18 cellular contexts compared by ENCODE assay signal in the genomic region with DNA sequence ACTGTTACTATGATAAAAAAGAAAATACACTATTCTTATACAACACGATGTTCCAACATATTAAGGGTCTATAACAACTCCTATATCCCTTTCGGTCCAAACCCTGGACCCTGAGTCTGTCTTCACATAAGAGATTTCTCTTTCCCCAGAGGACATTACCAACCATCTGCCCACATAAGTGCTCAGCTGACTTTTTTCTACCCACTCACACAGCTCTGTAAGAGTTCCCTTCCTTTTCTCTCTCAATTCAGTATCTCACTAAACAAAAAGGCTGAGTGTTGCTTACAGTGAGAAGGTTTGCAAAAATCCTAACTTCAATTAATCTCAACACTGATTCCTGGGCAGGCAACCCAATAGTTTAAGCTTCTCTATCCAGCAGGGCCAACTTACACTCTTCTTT. TPM values are rescaled to one million over a fixed set of nuclear protein-coding genes. Genes with fewer than 3 reads are reported as not detected.
A peak's percentile ranks its signal among the peaks of the same experiment; 100 is the strongest.
DNase-seq lines count a peak whose midpoint lies in the region; ATAC-seq and TF ChIP-seq lines count a peak whose summit lies in the region.
"Had no signal": no experiment of that assay in that cellular context is flagged by ENCODE, and none has a peak within 500 bp of the region (broad histone marks: within the 10 kb centered on the region; RNA-seq: fewer than 3 reads in every experiment).

No MANE protein-coding gene starts in this region.

- H3K36me3 ChIP-seq in mesenchymal stem cell (ENCODE audit: control insufficient read depth in 1 of 2, insufficient read depth in 2 of 2, low read depth in 1 of 2, low read length in 2 of 2) (peaks cover 8 to 56% of the 10 kb centered on the region in 2 experiments), vagina (peaks cover 0 to 11% of the 10 kb centered on the region in 2 donors)

- no peak overlapping the region for H4K8ac ChIP-seq in mesenchymal stem cell (ENCODE audit: low read length)

- H3K27ac ChIP-seq in mesenchymal stem cell (ENCODE audit: low read length, poor library complexity, severe bottlenecking) (no peak overlapping the region), vagina (peak overlapping the region; percentile 88)

- H3K4me2 ChIP-seq in mesenchymal stem cell (ENCODE audit: low read length, poor library complexity, severe bottlenecking): no peak overlapping the region

- H3K79me1 ChIP-seq in mesenchymal stem cell (replicated peaks; ENCODE audit: low read length, poor library complexity, severe bottlenecking): peaks cover 29% of the 10 kb centered on the region

- no peak overlapping the region for H3K4me3 ChIP-seq in mesenchymal stem cell (ENCODE audit: insufficient read depth in 1 of 2, low read depth in 1 of 2, low read length in 2 of 2)
- H3K4me3 ChIP-seq in vagina: no peak overlapping the region
- H3K4me3 ChIP-seq: HAP-1 had no signal

- H3K23ac ChIP-seq in mesenchymal stem cell (ENCODE audit: low read length in 2 of 2): no peak overlapping the region

- no peak for TF ChIP-seq CTCF in vagina (IDR thresholded peaks at IDR 0.05)

- no peak for TF ChIP-seq POLR2A in vagina (IDR thresholded peaks at IDR 0.05)

- intact Hi-C loops in vagina (cut with DNase I): no loop called here

- H2BK12ac ChIP-seq in mesenchymal stem cell (ENCODE audit: low read length in 2 of 2): no peak overlapping the region

- H3K9ac ChIP-seq in mesenchymal stem cell (ENCODE audit: low read length): peak overlapping the region; percentile 48

- no peak overlapping the region for H3K4ac ChIP-seq in mesenchymal stem cell (ENCODE audit: low read depth in 1 of 2, low read length in 2 of 2)

- WGBS in mesenchymal stem cell: 97% methylated on average over 2 of the region's 2 CpGs

- H3K4me1 ChIP-seq in mesenchymal stem cell (ENCODE audit: control insufficient read depth, insufficient read depth, low read depth, low read length) (peaks cover 17% of the 10 kb centered on the region), vagina (peaks cover 53% of the 10 kb centered on the region)

- no peak overlapping the region for H2BK15ac ChIP-seq in mesenchymal stem cell (ENCODE audit: low read depth, poor library complexity, severe bottlenecking)

- H2BK120ac ChIP-seq in mesenchymal stem cell (ENCODE audit: low read depth, low read length): no peak overlapping the region

- H3K14ac ChIP-seq in mesenchymal stem cell (ENCODE audit: low read length in 2 of 2): no peak overlapping the region

- ATAC-seq in GM19035 (IDR thresholded peaks at IDR 0.05; ENCODE audit: unreplicated experiment): no peak
- ATAC-seq: PC-3 had no signal

- in situ Hi-C loops in SK-MEL-5 (cut with HindIII; ENCODE audit: low pct_unique_long_range_greater_than_20kb, low sequenced_read_pairs): no loop called here

- H3K18ac ChIP-seq in mesenchymal stem cell (ENCODE audit: low read depth in 1 of 2, low read length in 2 of 2): peak overlapping the region in 1 of 2 experiments; percentile 79

- no peak overlapping the region for H4K91ac ChIP-seq in mesenchymal stem cell (ENCODE audit: low read length)

- DNase-seq in DMS 273 treated with DMSO at 0.1 percent for 48 hours (lab: John Stamatoyannopoulos, UW) (peak; percentile 48), SK-MEL-5 (ENCODE audit: low read depth, low spot score) (peak; percentile 13), mesenchymal stem cell (no peak), vagina (ENCODE audit: extremely low spot score in 2 of 2) (no peak), NCI-H2227 treated with DMSO at 0.1 percent for 48 hours (lab: John Stamatoyannopoulos, UW) (no peak)
- DNase-seq in activated CD4-positive, alpha-beta T cell treated with anti-CD3 and anti-CD28 coated beads for 1 hour: no peak
- DNase-seq: AML-193, COR-L47, GF-D8, KBM-7, NCI-H1105 treated with DMSO at 0.1 percent for 48 hours, NCI-H1694, NCI-H2081 treated with DMSO at 0.1 percent for 48 hours, NCI-H510A treated with DMSO at 0.1 percent for 48 hours, NCI-H774, PC-3 had no signal

- H2AFZ ChIP-seq in mesenchymal stem cell (ENCODE audit: low read depth, low read length): no peak overlapping the region

- H3K9me3 ChIP-seq in mesenchymal stem cell (ENCODE audit: control insufficient read depth, low read length) (no peaks in the 10 kb centered on the region), vagina (no peaks in the 10 kb centered on the region)
- H3K9me3 ChIP-seq: HAP-1 had no signal

- H2AK5ac ChIP-seq in mesenchymal stem cell (ENCODE audit: low read length, severe bottlenecking): peak overlapping the region; percentile 91

- no peak overlapping the region for H2BK5ac ChIP-seq in mesenchymal stem cell (ENCODE audit: low read depth, low read length, poor library complexity, severe bottlenecking)

- no peaks in the 10 kb centered on the region for H3K27me3 ChIP-seq in mesenchymal stem cell (ENCODE audit: control insufficient read depth in 1 of 2, insufficient read depth in 1 of 2, low read length in 2 of 2)
- no peaks in the 10 kb centered on the region for H3K27me3 ChIP-seq in vagina

RNA-seq across cellular contexts. Expression of gene ITGB5, which starts 30.5 kb away (rescaled TPM):
- total RNA-seq in SK-MEL-5 (2014; rRNA removed; shearing (Covaris generic)): 103 and 116 TPM in 2 replicates
- polyA plus RNA-seq in SK-MEL-5 (2015; cell fraction: cytosol; rRNA removed): 161 and 167 TPM in 2 replicates
- 39.1 and 53.1 TPM in 2 replicates for polyA plus RNA-seq in SK-MEL-5 (2015; cell fraction: nucleus; rRNA removed)
- polyA plus RNA-seq in mesenchymal stem cell (2013, experiment 1 of 2): 478 TPM
- polyA plus RNA-seq in mesenchymal stem cell (2013, experiment 2 of 2): 472 TPM
- total RNA-seq in vagina: 156 TPM

Comparison
In these comparisons a context has a peak if more than half of its experiments do, and no peak if none do; other contexts are left out.
1. DNase-seq: peak in DMS 273 treated with DMSO at 0.1 percent for 48 hours (single experiment) and SK-MEL-5 (single experiment); none in mesenchymal stem cell (single experiment), vagina (0 of 2), NCI-H2227 treated with DMSO at 0.1 percent for 48 hours (single experiment) and activated CD4-positive, alpha-beta T cell treated with anti-CD3 and anti-CD28 coated beads for 1 hour (single experiment).